1 cellular context compared by ENCODE assay signal in genomic region chr17:49390548-49391324, GRCh38.
A peak's percentile ranks its signal among the peaks of the same experiment; 100 is the strongest.
TF ChIP-seq lines count a peak whose summit lies in the region.

No MANE protein-coding gene starts in this region.

TF ChIP-seq in K562, 482 proteins besides CTCF, POLR2A, EP300 and RAD21 (continued from another document and continues in another):
- TF ChIP-seq STAT6 (CRISPR knock-in tag; IDR thresholded peaks at IDR 0.05) (no peak), FIP1L1 (IDR thresholded peaks at IDR 0.05; ENCODE audit: low read depth, low read length, poor library complexity, severe bottlenecking) (no peak), MITF (IDR thresholded peaks at IDR 0.05) (no peak), CREB5 (CRISPR knock-in tag; IDR thresholded peaks at IDR 0.05) (no peak), ELF1 (tag; IDR thresholded peaks at IDR 0.05) (peak; percentile 94), NFIX (CRISPR knock-in tag; IDR thresholded peaks at IDR 0.05; ENCODE audit: low read depth) (no peak), ZNF224 (CRISPR knock-in tag; IDR thresholded peaks at IDR 0.05) (no peak), FOXM1 (IDR thresholded peaks at IDR 0.05; ENCODE audit: low read depth) (peak; percentile 98), FOXM1 (CRISPR knock-in tag; IDR thresholded peaks at IDR 0.05; ENCODE audit: low read depth) (peak; percentile 96; the same call in 1 of the 2 replicates), ZNF324 (CRISPR knock-in tag; IDR thresholded peaks at IDR 0.05) (no peak), ZNF655 (CRISPR knock-in tag; IDR thresholded peaks at IDR 0.05) (no peak), ZNF583 (CRISPR knock-in tag; IDR thresholded peaks at IDR 0.05) (peak; percentile 75), FOXA3 (CRISPR knock-in tag; conservative IDR thresholded peaks at IDR 0.05 in 1 of 2, IDR thresholded peaks at IDR 0.05 in 1 of 2) (no peak; a peak in 1 of 4 replicates), NR3C1 (CRISPR knock-in tag; IDR thresholded peaks at IDR 0.05) (no peak), ATF3 (IDR thresholded peaks at IDR 0.05) (no peak), ATF3 (CRISPR knock-in tag; conservative IDR thresholded peaks at IDR 0.05) (no peak), RNF2 (IDR thresholded peaks at IDR 0.05) (no peak), NCOA1 (IDR thresholded peaks at IDR 0.05; ENCODE audit: low read depth) (no peak), VEZF1 (CRISPR knock-in tag; IDR thresholded peaks at IDR 0.05) (peak; percentile 16; the same call in 1 of the 2 replicates), PYGO2 (tag; IDR thresholded peaks at IDR 0.05) (no peak), ELK1 (CRISPR knock-in tag; IDR thresholded peaks at IDR 0.05) (no peak), ZNF79 (CRISPR knock-in tag; IDR thresholded peaks at IDR 0.05; ENCODE audit: low read depth) (0 out of 2 replicates have a peak, but pooled peaks have one; percentile 49), RERE (CRISPR knock-in tag; IDR thresholded peaks at IDR 0.05; ENCODE audit: borderline replicate concordance) (no peak), MYBL2 (IDR thresholded peaks at IDR 0.05; ENCODE audit: low read depth) (peak; percentile 81), MYBL2 (CRISPR knock-in tag; IDR thresholded peaks at IDR 0.05; ENCODE audit: borderline replicate concordance) (no peak), ARID3A (IDR thresholded peaks at IDR 0.05; ENCODE audit: borderline replicate concordance, low read depth, low read length) (no peak), ZNF316 (IDR thresholded peaks at IDR 0.05) (no peak), ZFPM2 (CRISPR knock-in tag; IDR thresholded peaks at IDR 0.05) (no peak), ZKSCAN8 (CRISPR knock-in tag; IDR thresholded peaks at IDR 0.05) (no peak), CXXC5 (CRISPR knock-in tag; IDR thresholded peaks at IDR 0.05) (peak; percentile 62), NR4A1 (CRISPR knock-in tag; IDR thresholded peaks at IDR 0.05) (no peak), NR4A1 (tag; IDR thresholded peaks at IDR 0.05) (0 out of 2 replicates have a peak, but pooled peaks have one; percentile 30), HDAC2 (IDR thresholded peaks at IDR 0.05) (0 out of 2 replicates have a peak, but pooled peaks have one; percentile 56), MAX (CRISPR knock-in tag; IDR thresholded peaks at IDR 0.05) (peak; percentile 47; the same call in 1 of the 2 replicates), EWSR1 (IDR thresholded peaks at IDR 0.05; ENCODE audit: borderline replicate concordance, low read depth, partially characterized antibody) (no peak), ZNF766 (CRISPR knock-in tag; conservative IDR thresholded peaks at IDR 0.05) (no peak), FOXP1 (CRISPR knock-in tag; IDR thresholded peaks at IDR 0.05) (no peak)
